9 cellular contexts compared by ENCODE assay signal in the genomic region with DNA sequence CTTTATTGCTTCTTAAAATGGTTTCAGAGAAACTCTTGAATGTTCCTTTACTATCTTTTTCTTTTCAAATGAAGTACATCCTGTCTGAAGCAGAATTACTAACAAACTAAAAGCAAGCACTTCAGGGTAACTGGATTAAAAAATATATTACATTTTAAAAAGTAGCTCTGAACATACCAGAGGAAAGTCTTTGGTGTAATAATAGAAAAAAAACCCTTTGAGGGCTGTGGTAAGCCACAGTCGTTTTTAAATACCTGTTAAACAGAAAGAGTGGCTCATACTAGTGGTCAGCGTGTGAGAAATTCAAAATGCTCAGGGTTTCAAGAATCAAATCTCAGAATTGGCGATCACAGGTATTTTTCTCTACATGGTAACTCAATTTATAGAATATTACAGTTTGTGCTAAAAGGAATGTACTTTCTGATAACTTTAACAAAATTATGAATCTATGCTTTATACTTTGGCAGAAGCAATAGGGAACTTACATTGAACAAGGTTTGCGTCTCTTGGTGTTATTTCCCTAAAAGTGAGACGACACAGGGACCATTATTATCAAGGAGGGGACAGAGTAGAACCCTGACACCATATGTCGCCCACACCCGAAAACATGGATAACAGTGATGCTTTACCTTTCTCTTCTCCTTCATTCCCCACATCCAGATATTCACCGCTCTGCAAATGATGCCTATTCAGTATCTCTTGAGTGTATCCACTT.
DNase-seq lines count a peak whose midpoint lies in the region; ATAC-seq and TF ChIP-seq lines count a peak whose summit lies in the region.
"Had no signal": no experiment of that assay in that cellular context is flagged by ENCODE, and none has a peak within 500 bp of the region (broad histone marks: within the 10 kb centered on the region; RNA-seq: fewer than 3 reads in every experiment).

No MANE protein-coding gene starts in this region.

- H3K4me3 Mint-ChIP-seq in activated naive CD8-positive, alpha-beta T cell: peak overlapping the region; percentile 69
- no peak overlapping the region for H3K4me3 Mint-ChIP-seq in Calu3 (ENCODE audit: low read depth, unreplicated experiment)

- no peaks in the 10 kb centered on the region for H3K27me3 Mint-ChIP-seq in activated naive CD8-positive, alpha-beta T cell
- no peaks in the 10 kb centered on the region for H3K27me3 Mint-ChIP-seq in Calu3 (ENCODE audit: unreplicated experiment)

- no peaks in the 10 kb centered on the region for H3K4me1 ChIP-seq in body of pancreas
- no peaks in the 10 kb centered on the region for H3K4me1 ChIP-seq in SK-N-SH (ENCODE audit: control insufficient read depth in 1 of 2, insufficient read depth in 2 of 2, low read depth in 1 of 2, low read length in 1 of 2)

- BruUV-seq in Calu3 (replicated peaks; lab: Mats Ljungman, UMichigan): no TSS peak

- DNase-seq in GM10266 (ENCODE audit: extremely low spot score): peak; percentile 44
- DNase-seq in body of pancreas: no peak
- no peak for DNase-seq in Calu3
- no peak for DNase-seq in SHP77 (lab: John Stamatoyannopoulos, UW)
- no peak for DNase-seq in SK-N-SH
- DNase-seq: T1000 had no signal

- H3F3A ChIP-seq in SK-N-SH (replicated peaks; ENCODE audit: insufficient read depth): no peaks in the 10 kb centered on the region

- H3K4me2 ChIP-seq in SK-N-SH: no peak overlapping the region

- no peak for TF ChIP-seq POLR2A in body of pancreas (IDR thresholded peaks at IDR 0.05)

- no peaks in the 10 kb centered on the region for H3K9me2 ChIP-seq in SK-N-SH

- H3K9me3 Mint-ChIP-seq in activated naive CD8-positive, alpha-beta T cell (ENCODE audit: low read depth): no peaks in the 10 kb centered on the region
- H3K9me3 Mint-ChIP-seq in Calu3 (ENCODE audit: low read depth, unreplicated experiment): no peaks in the 10 kb centered on the region

- intact Hi-C loops in body of pancreas (cut with DNase I) (no loop called here), Calu3 (cut with micrococcal nuclease; ENCODE audit: unreplicated experiment) (no loop called here)

- H3K27ac ChIP-seq in body of pancreas (no peak overlapping the region), SK-N-SH (ENCODE audit: low read depth in 2 of 2, low read length in 1 of 2) (no peak overlapping the region)

- no peak overlapping the region for H2AFZ ChIP-seq in SK-N-SH (ENCODE audit: low read depth)

- TF ChIP-seq CTCF in GM10266 (IDR thresholded peaks at IDR 0.05; ENCODE audit: control insufficient read depth, insufficient read depth, low read depth, missing control alignments) (no peak), body of pancreas (IDR thresholded peaks at IDR 0.05) (no peak), Calu3 (IDR thresholded peaks at IDR 0.05; ENCODE audit: unreplicated experiment) (no peak), SK-N-SH (IDR thresholded peaks at IDR 0.05) (no peak)

- no peak for TF ChIP-seq EP300 in SK-N-SH (IDR thresholded peaks at IDR 0.05; ENCODE audit: borderline replicate concordance in 1 of 2, low read depth in 1 of 2, low read length in 1 of 2)

- peaks cover 74% of the 10 kb centered on the region for H3K4me1 Mint-ChIP-seq in activated naive CD8-positive, alpha-beta T cell (ENCODE audit: low read depth)
- no peaks in the 10 kb centered on the region for H3K4me1 Mint-ChIP-seq in Calu3 (ENCODE audit: low read depth, unreplicated experiment)

- WGBS in body of pancreas, 2 donors: 61 to 72% methylated on average over 8 of the region's 8 CpGs
- 80% methylated on average over 8 of the region's 8 CpGs for WGBS in SK-N-SH (ENCODE audit: low lambda C conversion rate)

- no peaks in the 10 kb centered on the region for H4K20me1 ChIP-seq in SK-N-SH (ENCODE audit: insufficient read depth)

- H3K79me2 ChIP-seq in SK-N-SH (ENCODE audit: insufficient read depth): no peaks in the 10 kb centered on the region

- TF ChIP-seq RAD21 in SK-N-SH (IDR thresholded peaks at IDR 0.05; ENCODE audit: low read length): no peak

- H3K27me3 ChIP-seq in body of pancreas: no peaks in the 10 kb centered on the region
- H3K27me3 ChIP-seq in SK-N-SH (ENCODE audit: insufficient read depth): no peaks in the 10 kb centered on the region

- peak; percentile 98 for ATAC-seq in GM19395 (IDR thresholded peaks at IDR 0.05; ENCODE audit: unreplicated experiment)
- ATAC-seq in HG03066 (IDR thresholded peaks at IDR 0.05; ENCODE audit: low read depth, unreplicated experiment): peak; percentile 99
- no peak for ATAC-seq in body of pancreas

- CTCF ChIA-PET in Calu3 (lab: Charles Lee) (no interaction called here), SK-N-SH (lab: Yijun Ruan, JAX) (interaction anchor here (1.0 to 1.4 kb wide), 2 partner anchors 116 to 166 kb away, joined by 3 to 4 read pairs; no protein-coding TSS in a partner anchor)

- H3K9ac ChIP-seq in SK-N-SH: no peak overlapping the region

- no peaks in the 10 kb centered on the region for H3K36me3 ChIP-seq in body of pancreas (replicated peaks in 1 of 2; ENCODE audit: insufficient read depth in 1 of 2, low read depth in 2 of 2)
- H3K36me3 ChIP-seq in SK-N-SH (replicated peaks in 1 of 2; ENCODE audit: control insufficient read depth in 1 of 2, insufficient read depth in 2 of 2, low read length in 1 of 2): no peaks in the 10 kb centered on the region

- H3K4me3 ChIP-seq in body of pancreas (no peak overlapping the region), SK-N-SH (ENCODE audit: low read depth in 2 of 2, low read length in 1 of 2) (no peak overlapping the region)

- H3K9me3 ChIP-seq in body of pancreas (no peaks in the 10 kb centered on the region), SK-N-SH (no peaks in the 10 kb centered on the region)

- peak overlapping the region; percentile 92 for H3K27ac Mint-ChIP-seq in activated naive CD8-positive, alpha-beta T cell
- no peak overlapping the region for H3K27ac Mint-ChIP-seq in Calu3 (ENCODE audit: unreplicated experiment)

- peaks cover 2% of the 10 kb centered on the region for H3K36me3 Mint-ChIP-seq in activated naive CD8-positive, alpha-beta T cell
- H3K36me3 Mint-ChIP-seq in Calu3 (ENCODE audit: insufficient read depth, unreplicated experiment): no peaks in the 10 kb centered on the region

- POLR2A ChIA-PET in SK-N-SH (lab: Yijun Ruan, JAX): no interaction called here

TF ChIP-seq in SK-N-SH, 30 proteins besides CTCF, POLR2A, EP300 and RAD21:
- no peak for TF ChIP-seq IRF3 (IDR thresholded peaks at IDR 0.05; ENCODE audit: low read depth, low read length)
- no peak for TF ChIP-seq ELF1 (IDR thresholded peaks at IDR 0.05)
- TF ChIP-seq RFX5 (IDR thresholded peaks at IDR 0.05; ENCODE audit: low read length): no peak
- TF ChIP-seq JUND (IDR thresholded peaks at IDR 0.05): no peak
- TF ChIP-seq FOXJ3 (CRISPR knock-in tag; IDR thresholded peaks at IDR 0.05): no peak
TF ChIP-seq in SK-N-SH: peak in this region for 0.
